ENCODE assay signal across 1 cellular context in the genomic region with DNA sequence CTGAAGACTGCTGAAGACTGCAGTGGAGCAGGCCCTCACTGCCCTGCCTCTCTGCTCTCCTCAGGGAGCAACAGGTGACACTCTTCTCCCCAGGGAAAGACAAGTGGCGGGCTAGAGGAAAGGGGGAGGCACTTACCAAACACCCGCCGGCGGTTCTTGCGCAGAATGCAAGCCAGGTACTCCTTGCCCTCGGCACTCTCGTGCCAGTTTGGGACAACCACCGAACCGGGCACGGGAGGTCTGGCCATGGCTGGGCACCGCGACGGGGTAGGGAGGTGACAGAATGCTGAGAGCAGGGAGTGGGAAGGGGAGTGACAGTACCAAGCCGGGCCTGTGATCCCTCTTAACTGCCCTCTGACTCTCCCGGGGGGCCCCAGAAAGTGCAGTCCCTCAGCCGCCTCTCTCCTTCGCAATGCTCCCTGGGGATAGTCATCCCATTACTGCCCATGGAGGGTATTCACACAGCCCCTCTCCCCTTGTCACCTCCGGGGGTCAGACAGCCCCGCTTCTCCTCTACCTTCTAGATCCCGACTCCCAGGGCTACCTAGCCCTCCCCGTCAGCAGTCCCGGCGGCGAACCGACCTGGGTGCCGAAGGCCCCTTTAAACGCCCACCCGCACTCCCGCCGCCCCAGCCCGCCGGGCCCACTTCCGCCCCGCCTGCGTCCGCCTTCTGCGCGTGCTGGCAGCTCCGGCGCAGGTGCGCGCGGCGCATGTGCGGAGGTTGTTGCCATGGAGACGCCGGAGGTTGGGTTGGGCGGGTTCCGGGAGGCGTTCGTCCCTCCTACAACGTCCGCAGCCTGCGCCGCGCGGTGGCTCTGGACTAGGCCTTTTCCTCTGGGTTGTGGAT.
TF ChIP-seq lines count a peak whose summit lies in the region.

A gene with protein sequence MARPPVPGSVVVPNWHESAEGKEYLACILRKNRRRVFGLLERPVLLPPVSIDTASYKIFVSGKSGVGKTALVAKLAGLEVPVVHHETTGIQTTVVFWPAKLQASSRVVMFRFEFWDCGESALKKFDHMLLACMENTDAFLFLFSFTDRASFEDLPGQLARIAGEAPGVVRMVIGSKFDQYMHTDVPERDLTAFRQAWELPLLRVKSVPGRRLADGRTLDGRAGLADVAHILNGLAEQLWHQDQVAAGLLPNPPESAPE (minus strand): TSS at position 689 of the 848 bp plus-strand sequence. CDS start 441 bp downstream, at position 248.

TF ChIP-seq in HepG2, 621 proteins besides CTCF, POLR2A, EP300 and RAD21 (continued from another document and continues in another):
- TF ChIP-seq, protein P1, sequence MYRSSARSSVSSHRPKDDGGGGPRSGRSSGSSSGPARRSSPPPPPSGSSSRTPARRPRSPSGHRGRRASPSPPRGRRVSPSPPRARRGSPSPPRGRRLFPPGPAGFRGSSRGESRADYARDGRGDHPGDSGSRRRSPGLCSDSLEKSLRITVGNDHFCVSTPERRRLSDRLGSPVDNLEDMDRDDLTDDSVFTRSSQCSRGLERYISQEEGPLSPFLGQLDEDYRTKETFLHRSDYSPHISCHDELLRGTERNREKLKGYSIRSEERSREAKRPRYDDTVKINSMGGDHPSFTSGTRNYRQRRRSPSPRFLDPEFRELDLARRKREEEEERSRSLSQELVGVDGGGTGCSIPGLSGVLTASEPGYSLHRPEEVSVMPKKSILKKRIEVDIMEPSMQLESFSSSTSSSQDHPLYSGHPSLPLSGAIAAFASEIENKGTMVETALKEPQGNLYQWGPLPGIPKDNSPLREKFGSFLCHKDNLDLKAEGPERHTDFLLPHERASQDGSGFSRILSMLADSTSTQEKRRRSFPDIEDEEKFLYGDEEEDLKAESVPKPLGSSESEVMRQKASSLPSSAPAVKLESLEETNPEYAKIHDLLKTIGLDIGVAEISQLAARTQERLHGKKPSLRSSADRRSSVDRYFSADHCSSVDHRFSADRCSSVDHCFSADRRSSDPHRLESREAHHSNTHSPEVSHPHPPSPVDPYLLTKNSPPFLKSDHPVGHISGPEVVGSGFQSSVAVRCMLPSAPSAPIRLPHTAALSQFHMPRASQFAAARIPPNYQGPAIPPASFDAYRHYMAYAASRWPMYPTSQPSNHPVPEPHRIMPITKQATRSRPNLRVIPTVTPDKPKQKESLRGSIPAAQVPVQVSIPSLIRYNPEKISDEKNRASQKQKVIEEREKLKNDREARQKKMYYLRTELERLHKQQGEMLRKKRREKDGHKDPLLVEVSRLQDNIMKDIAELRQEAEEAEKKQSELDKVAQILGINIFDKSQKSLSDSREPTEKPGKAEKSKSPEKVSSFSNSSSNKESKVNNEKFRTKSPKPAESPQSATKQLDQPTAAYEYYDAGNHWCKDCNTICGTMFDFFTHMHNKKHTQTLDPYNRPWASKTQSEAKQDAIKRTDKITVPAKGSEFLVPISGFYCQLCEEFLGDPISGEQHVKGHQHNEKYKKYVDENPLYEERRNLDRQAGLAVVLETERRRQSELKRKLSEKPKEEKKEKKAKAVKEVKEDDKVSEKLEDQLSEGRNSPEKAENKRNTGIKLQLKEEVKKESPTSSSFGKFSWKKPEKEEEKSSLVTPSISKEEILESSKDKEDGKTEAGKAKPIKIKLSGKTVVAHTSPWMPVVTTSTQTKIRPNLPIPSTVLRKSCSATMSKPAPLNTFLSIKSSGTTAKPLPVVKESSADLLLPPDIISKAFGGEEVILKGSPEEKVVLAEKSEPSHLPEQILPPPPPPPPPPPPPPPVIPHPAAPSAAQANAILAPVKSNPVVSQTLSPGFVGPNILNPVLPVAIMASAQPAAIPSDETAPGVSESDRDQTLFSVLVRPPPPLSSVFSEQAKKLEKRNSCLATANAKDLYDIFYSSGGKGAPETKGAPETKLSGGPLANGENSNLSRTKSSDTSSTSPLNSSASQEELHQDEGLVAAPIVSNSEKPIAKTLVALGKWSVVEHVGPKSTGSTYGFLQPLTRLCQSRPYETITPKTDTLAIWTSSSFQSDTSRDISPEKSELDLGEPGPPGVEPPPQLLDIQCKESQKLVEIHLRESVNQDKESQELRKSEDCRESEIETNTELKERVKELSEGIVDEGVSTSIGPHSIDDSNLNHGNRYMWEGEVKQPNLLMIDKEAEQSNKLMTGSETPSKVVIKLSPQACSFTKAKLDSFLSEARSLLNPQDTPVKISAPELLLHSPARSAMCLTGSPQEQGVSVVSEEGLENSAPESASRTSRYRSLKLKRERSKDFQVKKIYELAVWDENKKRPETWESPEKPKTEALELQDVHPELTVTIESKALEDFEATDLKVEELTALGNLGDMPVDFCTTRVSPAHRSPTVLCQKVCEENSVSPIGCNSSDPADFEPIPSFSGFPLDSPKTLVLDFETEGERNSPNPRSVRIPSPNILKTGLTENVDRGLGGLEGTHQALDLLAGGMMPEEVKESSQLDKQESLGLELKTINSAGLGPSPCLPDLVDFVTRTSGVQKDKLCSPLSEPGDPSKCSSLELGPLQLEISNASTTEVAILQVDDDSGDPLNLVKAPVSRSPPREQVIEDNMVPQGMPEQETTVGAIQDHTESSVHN (CRISPR knock-in tag; IDR thresholded peaks at IDR 0.05) = no peak
- TF ChIP-seq, protein P2, sequence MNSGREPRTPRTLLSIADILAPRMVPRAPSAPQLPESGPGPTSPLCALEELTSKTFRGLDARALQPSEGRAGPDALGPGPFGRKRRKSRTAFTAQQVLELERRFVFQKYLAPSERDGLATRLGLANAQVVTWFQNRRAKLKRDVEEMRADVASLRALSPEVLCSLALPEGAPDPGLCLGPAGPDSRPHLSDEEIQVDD (CRISPR knock-in tag; IDR thresholded peaks at IDR 0.05; ENCODE audit: borderline replicate concordance) = no peak
- TF ChIP-seq ZNF724P (CRISPR knock-in tag; IDR thresholded peaks at IDR 0.05; ENCODE audit: borderline replicate concordance) = no peak
- TF ChIP-seq ZNF333 (CRISPR knock-in tag; IDR thresholded peaks at IDR 0.05; ENCODE audit: borderline replicate concordance) = no peak
- TF ChIP-seq, protein P3, sequence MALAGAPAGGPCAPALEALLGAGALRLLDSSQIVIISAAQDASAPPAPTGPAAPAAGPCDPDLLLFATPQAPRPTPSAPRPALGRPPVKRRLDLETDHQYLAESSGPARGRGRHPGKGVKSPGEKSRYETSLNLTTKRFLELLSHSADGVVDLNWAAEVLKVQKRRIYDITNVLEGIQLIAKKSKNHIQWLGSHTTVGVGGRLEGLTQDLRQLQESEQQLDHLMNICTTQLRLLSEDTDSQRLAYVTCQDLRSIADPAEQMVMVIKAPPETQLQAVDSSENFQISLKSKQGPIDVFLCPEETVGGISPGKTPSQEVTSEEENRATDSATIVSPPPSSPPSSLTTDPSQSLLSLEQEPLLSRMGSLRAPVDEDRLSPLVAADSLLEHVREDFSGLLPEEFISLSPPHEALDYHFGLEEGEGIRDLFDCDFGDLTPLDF (CRISPR knock-in tag; IDR thresholded peaks at IDR 0.05) = 0 out of 2 replicates have a peak, but pooled peaks have one; percentile 36
- 0 out of 2 replicates have a peak, but pooled peaks have one; percentile 3 for TF ChIP-seq STAG1 (CRISPR knock-in tag; IDR thresholded peaks at IDR 0.05)
- no peak for TF ChIP-seq ZNF672 (CRISPR knock-in tag; IDR thresholded peaks at IDR 0.05)
- TF ChIP-seq, protein P4, sequence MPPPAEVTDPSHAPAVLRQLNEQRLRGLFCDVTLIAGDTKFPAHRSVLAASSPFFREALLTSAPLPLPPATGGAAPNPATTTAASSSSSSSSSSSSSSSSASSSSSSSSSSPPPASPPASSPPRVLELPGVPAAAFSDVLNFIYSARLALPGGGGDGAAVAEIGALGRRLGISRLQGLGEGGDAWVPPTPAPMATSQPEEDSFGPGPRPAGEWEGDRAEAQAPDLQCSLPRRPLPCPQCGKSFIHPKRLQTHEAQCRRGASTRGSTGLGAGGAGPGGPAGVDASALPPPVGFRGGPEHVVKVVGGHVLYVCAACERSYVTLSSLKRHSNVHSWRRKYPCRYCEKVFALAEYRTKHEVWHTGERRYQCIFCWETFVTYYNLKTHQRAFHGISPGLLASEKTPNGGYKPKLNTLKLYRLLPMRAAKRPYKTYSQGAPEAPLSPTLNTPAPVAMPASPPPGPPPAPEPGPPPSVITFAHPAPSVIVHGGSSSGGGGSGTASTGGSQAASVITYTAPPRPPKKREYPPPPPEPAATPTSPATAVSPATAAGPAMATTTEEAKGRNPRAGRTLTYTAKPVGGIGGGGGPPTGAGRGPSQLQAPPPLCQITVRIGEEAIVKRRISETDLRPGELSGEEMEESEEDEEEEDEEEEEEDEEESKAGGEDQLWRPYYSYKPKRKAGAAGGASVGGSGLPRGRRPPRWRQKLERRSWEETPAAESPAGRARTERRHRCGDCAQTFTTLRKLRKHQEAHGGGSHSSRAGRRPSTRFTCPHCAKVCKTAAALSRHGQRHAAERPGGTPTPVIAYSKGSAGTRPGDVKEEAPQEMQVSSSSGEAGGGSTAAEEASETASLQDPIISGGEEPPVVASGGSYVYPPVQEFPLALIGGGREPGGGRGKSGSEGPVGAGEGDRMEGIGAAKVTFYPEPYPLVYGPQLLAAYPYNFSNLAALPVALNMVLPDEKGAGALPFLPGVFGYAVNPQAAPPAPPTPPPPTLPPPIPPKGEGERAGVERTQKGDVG (CRISPR knock-in tag; IDR thresholded peaks at IDR 0.05; ENCODE audit: borderline replicate concordance) = no peak
- TF ChIP-seq, protein P5, sequence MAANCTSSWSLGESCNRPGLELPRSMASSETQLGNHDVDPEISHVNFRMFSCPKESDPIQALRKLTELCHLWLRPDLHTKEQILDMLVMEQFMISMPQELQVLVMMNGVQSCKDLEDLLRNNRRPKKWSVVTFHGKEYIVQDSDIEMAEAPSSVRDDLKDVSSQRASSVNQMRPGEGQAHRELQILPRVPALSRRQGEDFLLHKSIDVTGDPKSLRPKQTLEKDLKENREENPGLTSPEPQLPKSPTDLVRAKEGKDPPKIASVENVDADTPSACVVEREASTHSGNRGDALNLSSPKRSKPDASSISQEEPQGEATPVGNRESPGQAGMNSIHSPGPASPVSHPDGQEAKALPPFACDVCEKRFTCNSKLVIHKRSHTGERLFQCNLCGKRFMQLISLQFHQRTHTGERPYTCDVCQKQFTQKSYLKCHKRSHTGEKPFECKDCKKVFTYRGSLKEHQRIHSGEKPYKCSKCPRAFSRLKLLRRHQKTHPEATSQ (CRISPR knock-in tag; IDR thresholded peaks at IDR 0.05; ENCODE audit: borderline replicate concordance) = no peak
- TF ChIP-seq PAF1 (CRISPR knock-in tag; IDR thresholded peaks at IDR 0.05) = no peak
- no peak for TF ChIP-seq ZNF224 (CRISPR knock-in tag; IDR thresholded peaks at IDR 0.05)
- TF ChIP-seq, protein P6, sequence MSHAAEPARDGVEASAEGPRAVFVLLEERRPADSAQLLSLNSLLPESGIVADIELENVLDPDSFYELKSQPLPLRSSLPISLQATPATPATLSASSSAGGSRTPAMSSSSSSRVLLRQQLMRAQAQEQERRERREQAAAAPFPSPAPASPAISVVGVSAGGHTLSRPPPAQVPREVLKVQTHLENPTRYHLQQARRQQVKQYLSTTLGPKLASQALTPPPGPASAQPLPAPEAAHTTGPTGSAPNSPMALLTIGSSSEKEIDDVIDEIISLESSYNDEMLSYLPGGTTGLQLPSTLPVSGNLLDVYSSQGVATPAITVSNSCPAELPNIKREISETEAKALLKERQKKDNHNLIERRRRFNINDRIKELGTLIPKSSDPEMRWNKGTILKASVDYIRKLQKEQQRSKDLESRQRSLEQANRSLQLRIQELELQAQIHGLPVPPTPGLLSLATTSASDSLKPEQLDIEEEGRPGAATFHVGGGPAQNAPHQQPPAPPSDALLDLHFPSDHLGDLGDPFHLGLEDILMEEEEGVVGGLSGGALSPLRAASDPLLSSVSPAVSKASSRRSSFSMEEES (CRISPR knock-in tag; IDR thresholded peaks at IDR 0.05) = 0 out of 2 replicates have a peak, but pooled peaks have one; percentile 12
- TF ChIP-seq THAP11 (CRISPR knock-in tag; IDR thresholded peaks at IDR 0.05) = peak; percentile 79
- TF ChIP-seq MXI1 (IDR thresholded peaks at IDR 0.05; ENCODE audit: borderline replicate concordance, low read depth, low read length) = peak; percentile 89; the same call in 1 of the 3 replicates
- TF ChIP-seq SSRP1 (CRISPR knock-in tag; IDR thresholded peaks at IDR 0.05) = no peak
- no peak for TF ChIP-seq NFATC3 (CRISPR knock-in tag; IDR thresholded peaks at IDR 0.05)
- TF ChIP-seq POLR2AphosphoS2 (IDR thresholded peaks at IDR 0.05; ENCODE audit: low read depth, low read length) = no peak
- TF ChIP-seq, protein P7, sequence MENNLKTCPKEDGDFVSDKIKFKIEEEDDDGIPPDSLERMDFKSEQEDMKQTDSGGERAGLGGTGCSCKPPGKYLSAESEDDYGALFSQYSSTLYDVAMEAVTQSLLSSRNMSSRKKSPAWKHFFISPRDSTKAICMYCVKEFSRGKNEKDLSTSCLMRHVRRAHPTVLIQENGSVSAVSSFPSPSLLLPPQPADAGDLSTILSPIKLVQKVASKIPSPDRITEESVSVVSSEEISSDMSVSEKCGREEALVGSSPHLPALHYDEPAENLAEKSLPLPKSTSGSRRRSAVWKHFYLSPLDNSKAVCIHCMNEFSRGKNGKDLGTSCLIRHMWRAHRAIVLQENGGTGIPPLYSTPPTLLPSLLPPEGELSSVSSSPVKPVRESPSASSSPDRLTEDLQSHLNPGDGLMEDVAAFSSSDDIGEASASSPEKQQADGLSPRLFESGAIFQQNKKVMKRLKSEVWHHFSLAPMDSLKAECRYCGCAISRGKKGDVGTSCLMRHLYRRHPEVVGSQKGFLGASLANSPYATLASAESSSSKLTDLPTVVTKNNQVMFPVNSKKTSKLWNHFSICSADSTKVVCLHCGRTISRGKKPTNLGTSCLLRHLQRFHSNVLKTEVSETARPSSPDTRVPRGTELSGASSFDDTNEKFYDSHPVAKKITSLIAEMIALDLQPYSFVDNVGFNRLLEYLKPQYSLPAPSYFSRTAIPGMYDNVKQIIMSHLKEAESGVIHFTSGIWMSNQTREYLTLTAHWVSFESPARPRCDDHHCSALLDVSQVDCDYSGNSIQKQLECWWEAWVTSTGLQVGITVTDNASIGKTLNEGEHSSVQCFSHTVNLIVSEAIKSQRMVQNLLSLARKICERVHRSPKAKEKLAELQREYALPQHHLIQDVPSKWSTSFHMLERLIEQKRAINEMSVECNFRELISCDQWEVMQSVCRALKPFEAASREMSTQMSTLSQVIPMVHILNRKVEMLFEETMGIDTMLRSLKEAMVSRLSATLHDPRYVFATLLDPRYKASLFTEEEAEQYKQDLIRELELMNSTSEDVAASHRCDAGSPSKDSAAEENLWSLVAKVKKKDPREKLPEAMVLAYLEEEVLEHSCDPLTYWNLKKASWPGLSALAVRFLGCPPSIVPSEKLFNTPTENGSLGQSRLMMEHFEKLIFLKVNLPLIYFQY (CRISPR knock-in tag; IDR thresholded peaks at IDR 0.05; ENCODE audit: borderline replicate concordance) = peak; percentile 88; the same call in 1 of the 2 replicates
- TF ChIP-seq RXRB (CRISPR knock-in tag; IDR thresholded peaks at IDR 0.05; ENCODE audit: borderline replicate concordance) = 0 out of 2 replicates have a peak, but pooled peaks have one; percentile 18
- TF ChIP-seq ZNF296 (CRISPR knock-in tag; conservative IDR thresholded peaks at IDR 0.05) = no peak
- no peak for TF ChIP-seq SKI (IDR thresholded peaks at IDR 0.05; ENCODE audit: partially characterized antibody)
- TF ChIP-seq ZBTB20 (CRISPR knock-in tag; IDR thresholded peaks at IDR 0.05; ENCODE audit: borderline replicate concordance, low read depth) = no peak
- TF ChIP-seq ZNF614 (CRISPR knock-in tag; IDR thresholded peaks at IDR 0.05; ENCODE audit: borderline replicate concordance) = 0 out of 2 replicates have a peak, but pooled peaks have one; percentile 44
- no peak for TF ChIP-seq ZFP37 (CRISPR knock-in tag; IDR thresholded peaks at IDR 0.05; ENCODE audit: borderline replicate concordance)
- no peak for TF ChIP-seq CAMTA2 (CRISPR knock-in tag; IDR thresholded peaks at IDR 0.05; ENCODE audit: borderline replicate concordance)
- 0 out of 2 replicates have a peak, but pooled peaks have one; percentile 28 for TF ChIP-seq ZBTB38 (CRISPR knock-in tag; IDR thresholded peaks at IDR 0.05)
- no peak for TF ChIP-seq MYNN (CRISPR knock-in tag; IDR thresholded peaks at IDR 0.05; ENCODE audit: low read depth)
- TF ChIP-seq KLF13 (CRISPR knock-in tag; IDR thresholded peaks at IDR 0.05) = no peak
- no peak for TF ChIP-seq RAD51 (IDR thresholded peaks at IDR 0.05; ENCODE audit: borderline replicate concordance)
- TF ChIP-seq GLI4 (CRISPR knock-in tag; IDR thresholded peaks at IDR 0.05; ENCODE audit: borderline replicate concordance) = 0 out of 2 replicates have a peak, but pooled peaks have one; percentile 40
